ENCODE assay signal across 19 cellular contexts in genomic region chr12:24848941-24849477, GRCh38.
"Had no signal": no experiment of that assay in that cellular context is flagged by ENCODE, and none has a peak within 500 bp of the region (broad histone marks: within the 10 kb centered on the region; RNA-seq: fewer than 3 reads in every experiment).

No MANE protein-coding gene starts in this region.

- H3K36me3 ChIP-seq: ascending aorta, breast epithelium, sigmoid colon, spleen, WERI-Rb-1 had no signal

- H3K9me3 ChIP-seq: ascending aorta, breast epithelium, lower lobe of right lung, sigmoid colon, spleen, testis, upper lobe of left lung had no signal

- ATAC-seq: activated CD4-positive, alpha-beta T cell treated with anti-CD3 and anti-CD28 coated beads for 36 hours; foreskin keratinocyte; stimulated activated memory B cell treated with anti-CD40 and anti-IgM and Interleukin-4, amounts not matched to agents 10 μg/mL and 1 μg/mL and 100 μg/mL, for 72 hours had no signal

- H3K4me3 ChIP-seq: ascending aorta, breast epithelium, lower lobe of right lung, sigmoid colon, spleen, testis, upper lobe of left lung had no signal

- H3K27me3 ChIP-seq: ascending aorta, breast epithelium, foreskin keratinocyte, sigmoid colon, testis, upper lobe of left lung had no signal

- H3K27ac ChIP-seq: ascending aorta, breast epithelium, foreskin keratinocyte, lower lobe of right lung, sigmoid colon, spleen, testis, upper lobe of left lung, WERI-Rb-1 had no signal

- H3K4me1 ChIP-seq: ascending aorta, breast epithelium, lower lobe of right lung, sigmoid colon, spleen, testis, upper lobe of left lung had no signal

- DNase-seq: activated CD4-positive, alpha-beta T cell treated with anti-CD3 and anti-CD28 coated beads for 36 hours; activated CD4-positive, alpha-beta T cell treated with anti-CD3 and anti-CD28 coated beads, Interleukin-2, amount 50 U/mL, for 48 hours; activated gamma-delta T cell; effector memory CD4-positive, alpha-beta T cell; foreskin keratinocyte; glutamatergic neuron; hypothalamus; lower lobe of right lung; sigmoid colon; spleen; stimulated activated CD4-positive, alpha-beta T cell treated with anti-CD3 and anti-CD28 coated beads, Interleukin-4, amount 100 ng/mL, for 4 hours; testis; WERI-Rb-1 had no signal

- FAIRE-seq: endothelial cell of umbilical vein, keratinocyte had no signal
